ENCODE assay signal across 23 cellular contexts in the genomic region with DNA sequence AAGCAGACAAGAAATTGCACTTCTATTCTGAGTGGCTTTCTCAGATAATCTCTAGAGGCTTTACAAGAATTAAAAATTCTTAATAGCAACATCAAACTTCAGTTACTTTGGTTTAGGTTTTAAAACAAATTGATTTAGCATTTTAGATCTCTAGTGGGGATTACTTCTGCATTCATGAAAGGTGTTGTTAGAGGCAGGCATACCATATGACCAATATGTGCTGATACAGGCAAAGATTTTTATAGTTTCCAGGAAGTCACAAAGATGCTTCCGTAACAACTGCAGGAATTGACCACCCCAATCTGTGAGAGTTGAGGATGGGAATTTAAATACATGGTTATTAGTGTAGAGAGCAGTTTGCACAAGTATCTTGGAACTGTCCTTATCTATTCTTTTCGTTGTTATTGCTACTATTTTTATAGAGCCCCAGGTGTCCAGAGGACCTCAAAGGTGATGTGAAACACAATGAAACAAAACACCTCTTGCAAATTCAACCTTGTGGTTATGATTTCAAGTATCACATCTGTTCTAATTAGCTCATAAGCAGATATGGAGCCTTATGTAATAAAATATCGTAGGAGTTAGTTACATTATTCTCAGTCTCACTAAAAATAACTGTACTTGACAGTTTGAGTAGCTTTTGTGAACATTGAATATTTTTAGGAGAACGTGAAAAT.
DNase-seq lines count a peak whose midpoint lies in the region; ATAC-seq and TF ChIP-seq lines count a peak whose summit lies in the region.
"Had no signal": no experiment of that assay in that cellular context is flagged by ENCODE, and none has a peak within 500 bp of the region (broad histone marks: within the 10 kb centered on the region; RNA-seq: fewer than 3 reads in every experiment).

No MANE protein-coding gene starts in this region.

- no peaks in the 10 kb centered on the region for H3K4me1 Mint-ChIP-seq in T-helper 17 cell
- H3K4me1 Mint-ChIP-seq: activated naive CD4-positive, alpha-beta T cell treated with anti-CD3 and anti-CD28 coated beads, Interleukin-2, amount 10 ng/mL, durations not matched to agents 7 days and 5 days; neural progenitor cell had no signal

- H3K36me3 Mint-ChIP-seq in T-helper 17 cell (ENCODE audit: low read depth) = no peaks in the 10 kb centered on the region
- H3K36me3 Mint-ChIP-seq: activated naive CD4-positive, alpha-beta T cell treated with anti-CD3 and anti-CD28 coated beads, Interleukin-2, amount 10 ng/mL, durations not matched to agents 7 days and 5 days; neural progenitor cell had no signal

- H3K27me3 ChIP-seq in GM06990 (replicated peaks; ENCODE audit: control insufficient read depth, insufficient read depth, low read length) (no peaks in the 10 kb centered on the region), esophagus squamous epithelium (no peaks in the 10 kb centered on the region)
- H3K27me3 ChIP-seq: neural progenitor cell had no signal

- intact Hi-C loops in esophagus squamous epithelium (cut with DNase I) = no loop called here

- H3K9me3 ChIP-seq in esophagus squamous epithelium = no peaks in the 10 kb centered on the region
- H3K9me3 ChIP-seq in T-helper 17 cell (ENCODE audit: control insufficient read depth, low read length, poor library complexity, severe bottlenecking) = no peaks in the 10 kb centered on the region
- H3K9me3 ChIP-seq: HAP-1 had no signal

- 60 to 67% methylated on average over 4 of the region's 4 CpGs for WGBS in esophagus squamous epithelium, 2 donors

- H3K4me3 Mint-ChIP-seq in T-helper 17 cell = no peak overlapping the region
- H3K4me3 Mint-ChIP-seq: activated naive CD4-positive, alpha-beta T cell treated with anti-CD3 and anti-CD28 coated beads, Interleukin-2, amount 10 ng/mL, durations not matched to agents 7 days and 5 days; activated T-cell treated with anti-CD3 and anti-CD28 coated beads, Interleukin-2, amount 50 U/mL, for 24 hours; neural progenitor cell had no signal

- H3K27ac Mint-ChIP-seq in T-helper 17 cell = no peak overlapping the region
- H3K27ac Mint-ChIP-seq: activated naive CD4-positive, alpha-beta T cell treated with anti-CD3 and anti-CD28 coated beads, Interleukin-2, amount 10 ng/mL, durations not matched to agents 7 days and 5 days; activated T-cell treated with anti-CD3 and anti-CD28 coated beads, Interleukin-2, amount 50 U/mL, for 24 hours; neural progenitor cell had no signal

- no peak for TF ChIP-seq POLR2A in esophagus squamous epithelium (IDR thresholded peaks at IDR 0.05)

- H3K27me3 Mint-ChIP-seq in T-helper 17 cell = no peaks in the 10 kb centered on the region
- H3K27me3 Mint-ChIP-seq: activated naive CD4-positive, alpha-beta T cell treated with anti-CD3 and anti-CD28 coated beads, Interleukin-2, amount 10 ng/mL, durations not matched to agents 7 days and 5 days; activated T-cell treated with anti-CD3 and anti-CD28 coated beads, Interleukin-2, amount 50 U/mL, for 24 hours had no signal

- ATAC-seq in GM18907 (IDR thresholded peaks at IDR 0.05; ENCODE audit: unreplicated experiment) (peak; percentile 56), GM21528 (IDR thresholded peaks at IDR 0.05; ENCODE audit: low FRiP score, unreplicated experiment) (peak; percentile 87), HG03439 (IDR thresholded peaks at IDR 0.05; ENCODE audit: unreplicated experiment) (peak; percentile 90), HG03196 (IDR thresholded peaks at IDR 0.05; ENCODE audit: unreplicated experiment) (no peak), T-helper 17 cell (no peak)
- ATAC-seq: PC-3 had no signal

- no peaks in the 10 kb centered on the region for H3K36me3 ChIP-seq in GM06990 (ENCODE audit: control insufficient read depth, insufficient read depth, low read length)
- no peaks in the 10 kb centered on the region for H3K36me3 ChIP-seq in esophagus squamous epithelium
- H3K36me3 ChIP-seq: HAP-1, neural progenitor cell had no signal

- H3K4me3 ChIP-seq in GM06990 (replicated peaks; ENCODE audit: low read depth, low read length) (no peak overlapping the region), esophagus squamous epithelium (no peak overlapping the region)
- H3K4me3 ChIP-seq: HAP-1, lung, neural progenitor cell had no signal

- DNase-seq in GM06990 (ENCODE audit: extremely low read depth, insufficient read length) = peak; percentile 56
- DNase-seq in activated CD4-positive, CD25-positive, alpha-beta regulatory T cell (lab: John Stamatoyannopoulos, UW) = no peak
- no peak for DNase-seq in esophagus squamous epithelium (lab: John Stamatoyannopoulos, UW)
- no peak for DNase-seq in T-helper 17 cell
- DNase-seq: activated CD8-positive, alpha-beta memory T cell treated with anti-CD3 and anti-CD28 coated beads for 24 hours; activated naive CD4-positive, alpha-beta T cell treated with anti-CD3 and anti-CD28 coated beads, Interleukin-2, amount 10 ng/mL, durations not matched to agents 7 days and 5 days; activated T-cell treated with anti-CD3 and anti-CD28 coated beads, Interleukin-2, amount 50 U/mL, for 24 hours; amygdala; COR-L47; DMS79 treated with DMSO at 0.1 percent for 48 hours; KBM-7; kidney; NCI-H187 treated with DMSO at 0.1 percent for 48 hours; NCI-H446; PC-3; SHP77 treated with DMSO at 0.1 percent for 48 hours had no signal

- no peak overlapping the region for H3K27ac ChIP-seq in esophagus squamous epithelium
- H3K27ac ChIP-seq: neural progenitor cell had no signal

- no peaks in the 10 kb centered on the region for H3K4me1 ChIP-seq in esophagus squamous epithelium
- H3K4me1 ChIP-seq: HAP-1, neural progenitor cell had no signal

- TF ChIP-seq CTCF in GM06990 (IDR thresholded peaks at IDR 0.05; ENCODE audit: insufficient read depth, low read length, poor library complexity, severe bottlenecking) (no peak), esophagus squamous epithelium (IDR thresholded peaks at IDR 0.05) (no peak)

Comparison
In these comparisons a context has a peak if more than half of its experiments do, and no peak if none do; other contexts are left out.
1. ATAC-seq: peak in GM18907 (single experiment), GM21528 (single experiment) and HG03439 (single experiment); none in HG03196 (single experiment) and T-helper 17 cell (single experiment).